In genomic region chr9:128072144-128073021, GRCh38 we compare ENCODE assay signal across 1 cellular context.
TF ChIP-seq lines count a peak whose summit lies in the region.

No MANE protein-coding gene starts in this region.

TF ChIP-seq in K562, 482 proteins besides CTCF, POLR2A, EP300 and RAD21 (continues in another document):
- TF ChIP-seq TBL1XR1 (IDR thresholded peaks at IDR 0.05; ENCODE audit: low read length in 2 of 2) (0 out of 4 replicates have a peak, but pooled peaks of 1 of the 2 experiments have one; percentile 32), MYC (IDR thresholded peaks at IDR 0.05; ENCODE audit: low read depth, low read length) (no peak; the same call in 1 of the 2 replicates), MYC (CRISPR knock-in tag; IDR thresholded peaks at IDR 0.05; ENCODE audit: borderline replicate concordance, low read depth) (peak; percentile 48; the same call in 1 of the 2 replicates), RAD51 (IDR thresholded peaks at IDR 0.05; ENCODE audit: borderline replicate concordance, low read depth) (peak; percentile 69), SMARCC2 (IDR thresholded peaks at IDR 0.05; ENCODE audit: low read depth) (0 out of 2 replicates have a peak, but pooled peaks have one; percentile 28), BHLHE40 (IDR thresholded peaks at IDR 0.05; ENCODE audit: low read length) (peak; percentile 22; the same call in 1 of the 2 replicates), SPI1 (IDR thresholded peaks at IDR 0.05; ENCODE audit: borderline replicate concordance, low read depth, low read length) (peak; percentile 25; the same call in 1 of the 2 replicates), PHF20 (IDR thresholded peaks at IDR 0.05; ENCODE audit: partially characterized antibody) (no peak), MAFG (tag; conservative IDR thresholded peaks at IDR 0.05) (no peak), MAFF (IDR thresholded peaks at IDR 0.05; ENCODE audit: low read length) (no peak), GTF2A2 (tag; IDR thresholded peaks at IDR 0.05) (no peak), MEF2A (IDR thresholded peaks at IDR 0.05; ENCODE audit: control insufficient read depth, low read depth, low read length) (peak; percentile 58; the same call in 1 of the 2 replicates), SIN3A (IDR thresholded peaks at IDR 0.05; ENCODE audit: borderline replicate concordance in 2 of 2, control insufficient read depth in 1 of 2, low read depth in 2 of 2, low read length in 2 of 2) (peak in 1 of 2 experiments; percentile 63; a peak in 1 of 4 replicates), NCOA2 (IDR thresholded peaks at IDR 0.05; ENCODE audit: partially characterized antibody in 2 of 2) (no peak), NFIX (CRISPR knock-in tag; IDR thresholded peaks at IDR 0.05; ENCODE audit: low read depth) (peak; percentile 78), NFXL1 (CRISPR knock-in tag; IDR thresholded peaks at IDR 0.05) (no peak), USF2 (CRISPR knock-in tag; IDR thresholded peaks at IDR 0.05) (peak; percentile 74), NKRF (IDR thresholded peaks at IDR 0.05; ENCODE audit: borderline replicate concordance) (peak; percentile 19; the same call in 1 of the 2 replicates), ZBTB1 (CRISPR knock-in tag; IDR thresholded peaks at IDR 0.05; ENCODE audit: borderline replicate concordance, low read depth) (no peak), CSDE1 (IDR thresholded peaks at IDR 0.05) (no peak), JUND (IDR thresholded peaks at IDR 0.05; ENCODE audit: borderline replicate concordance, low read depth, low read length) (no peak), JUND (tag; IDR thresholded peaks at IDR 0.05; ENCODE audit: borderline replicate concordance, low read depth, low read length) (peak; percentile 56; the same call in 1 of the 3 replicates), ZBTB8A (IDR thresholded peaks at IDR 0.05; ENCODE audit: partially characterized antibody) (no peak), RBM17 (IDR thresholded peaks at IDR 0.05; ENCODE audit: borderline replicate concordance, low read depth, low read length) (no peak), SOX6 (IDR thresholded peaks at IDR 0.05) (peak; percentile 23; the same call in 1 of the 2 replicates), ZNF717 (CRISPR knock-in tag; IDR thresholded peaks at IDR 0.05) (no peak), POLR3G (IDR thresholded peaks at IDR 0.05; ENCODE audit: extremely low read depth, insufficient read length, insufficient replicate concordance) (no peak), RCOR1 (IDR thresholded peaks at IDR 0.05; ENCODE audit: borderline replicate concordance in 1 of 2, low read depth in 2 of 2, low read length in 2 of 2) (peak in 1 of 2 experiments; percentile 50; a peak in 1 of 4 replicates), RBFOX2 (IDR thresholded peaks at IDR 0.05; ENCODE audit: low read depth, low read length) (0 out of 2 replicates have a peak, but pooled peaks have one; percentile 24), FOXA1 (IDR thresholded peaks at IDR 0.05; ENCODE audit: borderline replicate concordance) (no peak), CREM (IDR thresholded peaks at IDR 0.05; ENCODE audit: low read depth) (0 out of 2 replicates have a peak, but pooled peaks have one; percentile 13), ZBTB17 (CRISPR knock-in tag; IDR thresholded peaks at IDR 0.05) (0 out of 2 replicates have a peak, but pooled peaks have one; percentile 18), BACH1 (tag; IDR thresholded peaks at IDR 0.05) (peak; percentile 53; the same call in 1 of the 2 replicates), SRSF7 (optimal IDR thresholded peaks at IDR 0.05; ENCODE audit: low read depth, low read length) (no peak), VEZF1 (CRISPR knock-in tag; IDR thresholded peaks at IDR 0.05) (peak; percentile 22; the same call in 1 of the 2 replicates), MXI1 (IDR thresholded peaks at IDR 0.05; ENCODE audit: low read depth, low read length) (0 out of 2 replicates have a peak, but pooled peaks have one; percentile 44), ZNF140 (CRISPR knock-in tag; IDR thresholded peaks at IDR 0.05) (no peak), FOXP1 (CRISPR knock-in tag; IDR thresholded peaks at IDR 0.05) (no peak), ZNF217 (CRISPR knock-in tag; IDR thresholded peaks at IDR 0.05) (no peak), ZNF584 (CRISPR knock-in tag; IDR thresholded peaks at IDR 0.05; ENCODE audit: low read depth) (peak; percentile 77), TFAM (CRISPR knock-in tag; conservative IDR thresholded peaks at IDR 0.05) (no peak), CXXC5 (CRISPR knock-in tag; IDR thresholded peaks at IDR 0.05) (peak; percentile 56), HDAC1 (IDR thresholded peaks at IDR 0.05) (peak in 1 of 2 experiments; percentile 49; a peak in 1 of 4 replicates), SRF (CRISPR knock-in tag; IDR thresholded peaks at IDR 0.05) (peak in 1 of 2 experiments; percentile 70; a peak in 1 of 4 replicates), HDAC2 (IDR thresholded peaks at IDR 0.05) (peak; percentile 51; the same call in 1 of the 2 replicates), MBD2 (IDR thresholded peaks at IDR 0.05; ENCODE audit: borderline replicate concordance, low read depth) (no peak), ZNF644 (tag; IDR thresholded peaks at IDR 0.05; ENCODE audit: low read depth) (peak; percentile 71; the same call in 1 of the 2 replicates), SLC30A9 (CRISPR knock-in tag; IDR thresholded peaks at IDR 0.05) (no peak), HCFC1 (IDR thresholded peaks at IDR 0.05; ENCODE audit: low read depth, low read length) (no peak), MAZ (CRISPR knock-in tag; conservative IDR thresholded peaks at IDR 0.05 in 1 of 2, IDR thresholded peaks at IDR 0.05 in 1 of 2) (peak in 1 of 2 experiments; percentile 13; a peak in 1 of 4 replicates), USF1 (CRISPR knock-in tag; IDR thresholded peaks at IDR 0.05) (peak; percentile 69), BCOR (IDR thresholded peaks at IDR 0.05) (no peak), TFAP4 (CRISPR knock-in tag; IDR thresholded peaks at IDR 0.05; ENCODE audit: borderline replicate concordance) (peak; percentile 82), ARNT (IDR thresholded peaks at IDR 0.05) (0 out of 4 replicates have a peak, but pooled peaks of 1 of the 2 experiments have one; percentile 17), ATF3 (IDR thresholded peaks at IDR 0.05) (no peak), ATF3 (CRISPR knock-in tag; conservative IDR thresholded peaks at IDR 0.05) (no peak), L3MBTL2 (IDR thresholded peaks at IDR 0.05) (peak; percentile 45), ATF7 (IDR thresholded peaks at IDR 0.05) (peak; percentile 78), MEF2D (tag; conservative IDR thresholded peaks at IDR 0.05; ENCODE audit: low read depth) (peak; percentile 93), TEAD4 (IDR thresholded peaks at IDR 0.05; ENCODE audit: low read length) (0 out of 2 replicates have a peak, but pooled peaks have one; percentile 4), TEAD4 (CRISPR knock-in tag; IDR thresholded peaks at IDR 0.05; ENCODE audit: borderline replicate concordance) (no peak)
- TF ChIP-seq, protein P1, sequence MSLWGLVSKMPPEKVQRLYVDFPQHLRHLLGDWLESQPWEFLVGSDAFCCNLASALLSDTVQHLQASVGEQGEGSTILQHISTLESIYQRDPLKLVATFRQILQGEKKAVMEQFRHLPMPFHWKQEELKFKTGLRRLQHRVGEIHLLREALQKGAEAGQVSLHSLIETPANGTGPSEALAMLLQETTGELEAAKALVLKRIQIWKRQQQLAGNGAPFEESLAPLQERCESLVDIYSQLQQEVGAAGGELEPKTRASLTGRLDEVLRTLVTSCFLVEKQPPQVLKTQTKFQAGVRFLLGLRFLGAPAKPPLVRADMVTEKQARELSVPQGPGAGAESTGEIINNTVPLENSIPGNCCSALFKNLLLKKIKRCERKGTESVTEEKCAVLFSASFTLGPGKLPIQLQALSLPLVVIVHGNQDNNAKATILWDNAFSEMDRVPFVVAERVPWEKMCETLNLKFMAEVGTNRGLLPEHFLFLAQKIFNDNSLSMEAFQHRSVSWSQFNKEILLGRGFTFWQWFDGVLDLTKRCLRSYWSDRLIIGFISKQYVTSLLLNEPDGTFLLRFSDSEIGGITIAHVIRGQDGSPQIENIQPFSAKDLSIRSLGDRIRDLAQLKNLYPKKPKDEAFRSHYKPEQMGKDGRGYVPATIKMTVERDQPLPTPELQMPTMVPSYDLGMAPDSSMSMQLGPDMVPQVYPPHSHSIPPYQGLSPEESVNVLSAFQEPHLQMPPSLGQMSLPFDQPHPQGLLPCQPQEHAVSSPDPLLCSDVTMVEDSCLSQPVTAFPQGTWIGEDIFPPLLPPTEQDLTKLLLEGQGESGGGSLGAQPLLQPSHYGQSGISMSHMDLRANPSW (CRISPR knock-in tag; IDR thresholded peaks at IDR 0.05), result no peak
- TF ChIP-seq, protein P2, sequence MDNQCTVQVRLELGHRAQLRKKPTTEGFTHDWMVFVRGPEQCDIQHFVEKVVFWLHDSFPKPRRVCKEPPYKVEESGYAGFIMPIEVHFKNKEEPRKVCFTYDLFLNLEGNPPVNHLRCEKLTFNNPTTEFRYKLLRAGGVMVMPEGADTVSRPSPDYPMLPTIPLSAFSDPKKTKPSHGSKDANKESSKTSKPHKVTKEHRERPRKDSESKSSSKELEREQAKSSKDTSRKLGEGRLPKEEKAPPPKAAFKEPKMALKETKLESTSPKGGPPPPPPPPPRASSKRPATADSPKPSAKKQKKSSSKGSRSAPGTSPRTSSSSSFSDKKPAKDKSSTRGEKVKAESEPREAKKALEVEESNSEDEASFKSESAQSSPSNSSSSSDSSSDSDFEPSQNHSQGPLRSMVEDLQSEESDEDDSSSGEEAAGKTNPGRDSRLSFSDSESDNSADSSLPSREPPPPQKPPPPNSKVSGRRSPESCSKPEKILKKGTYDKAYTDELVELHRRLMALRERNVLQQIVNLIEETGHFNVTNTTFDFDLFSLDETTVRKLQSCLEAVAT (IDR thresholded peaks at IDR 0.05), result 0 out of 4 replicates have a peak, but pooled peaks of 1 of the 2 experiments have one; percentile 19
